Comparison of ENCODE assay signal across 21 cellular contexts in genomic region chr20:23331450-23331849, GRCh38. TPM values are rescaled to one million over a fixed set of nuclear protein-coding genes. Genes with fewer than 3 reads are reported as not detected.
A peak's percentile ranks its signal among the peaks of the same experiment; 100 is the strongest.
DNase-seq lines count a peak whose midpoint lies in the region; ATAC-seq lines count a peak whose summit lies in the region.
"Had no signal": no experiment of that assay in that cellular context is flagged by ENCODE, and none has a peak within 500 bp of the region (broad histone marks: within the 10 kb centered on the region; RNA-seq: fewer than 3 reads in every experiment).

No MANE protein-coding gene starts in this region.

- H3K9me3 Mint-ChIP-seq in stimulated activated memory B cell treated with anti-CD40 and anti-IgM and Interleukin-4, amounts not matched to agents 10 μg/mL and 1 μg/mL and 100 μg/mL, for 72 hours, result no peaks in the 10 kb centered on the region
- H3K9me3 Mint-ChIP-seq: CD8-positive, alpha-beta memory T cell; T-cell had no signal

- H3K4me3 ChIP-seq in BLaER1 treated with 17β-estradiol and CSF1 and Interleukin-3, amounts not matched to agents 10 nM and 100 nM, result 0 out of 20 replicates have a peak overlapping the region, but pooled peaks of 1 of the 10 experiments have one; percentile 0
- H3K4me3 ChIP-seq: SJSA1 had no signal

- H3K36me3 Mint-ChIP-seq in stimulated activated memory B cell treated with anti-CD40 and anti-IgM and Interleukin-4, amounts not matched to agents 10 μg/mL and 1 μg/mL and 100 μg/mL, for 72 hours, result peaks cover 8% of the 10 kb centered on the region
- H3K36me3 Mint-ChIP-seq: CD14-positive monocyte had no signal

- H3K27me3 ChIP-seq in BLaER1 treated with 17β-estradiol and CSF1 and Interleukin-3, amounts not matched to agents 10 nM and 100 nM, result no peaks in the 10 kb centered on the region
- H3K27me3 ChIP-seq: SJSA1 had no signal

- H3K27ac Mint-ChIP-seq in stimulated activated memory B cell treated with anti-CD40 and anti-IgM and Interleukin-4, amounts not matched to agents 10 μg/mL and 1 μg/mL and 100 μg/mL, for 72 hours, result peak overlapping the region; percentile 5
- H3K27ac Mint-ChIP-seq: CD8-positive, alpha-beta memory T cell; T-cell had no signal

- H3K4me3 Mint-ChIP-seq in stimulated activated memory B cell treated with anti-CD40 and anti-IgM and Interleukin-4, amounts not matched to agents 10 μg/mL and 1 μg/mL and 100 μg/mL, for 72 hours, result no peak overlapping the region
- H3K4me3 Mint-ChIP-seq: CD14-positive monocyte; CD8-positive, alpha-beta memory T cell; T-cell had no signal

- no peaks in the 10 kb centered on the region for H3K36me3 ChIP-seq in BLaER1 treated with 17β-estradiol and CSF1 and Interleukin-3, amounts not matched to agents 10 nM and 100 nM
- H3K36me3 ChIP-seq: SJSA1 had no signal

- H3K27ac ChIP-seq in BLaER1 treated with 17β-estradiol and CSF1 and Interleukin-3, amounts not matched to agents 10 nM and 100 nM, result peak overlapping the region; percentile 5 to 67 (median 36); a peak in 17 of 22 replicates
- H3K27ac ChIP-seq: HL-60, SJSA1 had no signal

- H3K9ac ChIP-seq in BLaER1 treated with 17β-estradiol and CSF1 and Interleukin-3, amounts not matched to agents 10 nM and 100 nM, result peak overlapping the region in 1 of 11 experiments; percentile 7; a peak in 2 of 22 replicates

- peaks cover 31% of the 10 kb centered on the region for H3K4me1 Mint-ChIP-seq in stimulated activated memory B cell treated with anti-CD40 and anti-IgM and Interleukin-4, amounts not matched to agents 10 μg/mL and 1 μg/mL and 100 μg/mL, for 72 hours

- H3K4me2 ChIP-seq in BLaER1 treated with 17β-estradiol and CSF1 and Interleukin-3, amounts not matched to agents 10 nM and 100 nM, result peak overlapping the region; percentile 71 to 88 (median 83)

- ATAC-seq in esophagus mucosa (peak; percentile 30), GM18517 (IDR thresholded peaks at IDR 0.05; ENCODE audit: unreplicated experiment) (no peak)
- ATAC-seq in stimulated activated memory B cell treated with anti-CD40 and anti-IgM and Interleukin-4, amounts not matched to agents 10 μg/mL and 1 μg/mL and 100 μg/mL, for 72 hours, result no peak
- ATAC-seq: T-cell had no signal

- H3K9me3 ChIP-seq in BLaER1 treated with 17β-estradiol and CSF1 and Interleukin-3, amounts not matched to agents 10 nM and 100 nM (replicated peaks in 1 of 11), result peaks cover 8 to 22% (median 12%) of the 10 kb centered on the region in 11 experiments; a peak in 20 of 22 replicates
- H3K9me3 ChIP-seq: SJSA1 had no signal

- H4K20me1 ChIP-seq in BLaER1 treated with 17β-estradiol and CSF1 and Interleukin-3, amounts not matched to agents 10 nM and 100 nM, result no peaks in the 10 kb centered on the region

- DNase-seq in NCI-H69 (lab: John Stamatoyannopoulos, UW) (peak; percentile 12), Ammon's horn (ENCODE audit: low spot score) (no peak), NCI-H146 (lab: John Stamatoyannopoulos, UW) (no peak)
- DNase-seq: CD8-positive, alpha-beta memory T cell; DMS 273 treated with DMSO at 0.1 percent for 48 hours; DMS79; GF-D8; MV-4-11; NCI-H1105; NCI-H2029; NCI-H446; NCI-H524 treated with DMSO at 0.1 percent for 48 hours; NCI-H82; T-cell had no signal

- H3K27me3 Mint-ChIP-seq in stimulated activated memory B cell treated with anti-CD40 and anti-IgM and Interleukin-4, amounts not matched to agents 10 μg/mL and 1 μg/mL and 100 μg/mL, for 72 hours, result no peaks in the 10 kb centered on the region
- H3K27me3 Mint-ChIP-seq: T-cell had no signal

- peaks cover 34 to 61% (median 57%) of the 10 kb centered on the region in 10 experiments for H3K4me1 ChIP-seq in BLaER1 treated with 17β-estradiol and CSF1 and Interleukin-3, amounts not matched to agents 10 nM and 100 nM

RNA-seq across cellular contexts. Expression of gene NXT1, which starts 19.1 kb away (rescaled TPM):
- 21.4 TPM for total RNA-seq in esophagus mucosa

RNA-seq across cellular contexts. Expression of gene GZF1, which starts 30.5 kb away (rescaled TPM):
- total RNA-seq in esophagus mucosa, result 3.6 TPM
